17 cellular contexts compared by ENCODE assay signal in genomic region chr12:40314927-40315326, GRCh38.
"Had no signal": no experiment of that assay in that cellular context is flagged by ENCODE, and none has a peak within 500 bp of the region (broad histone marks: within the 10 kb centered on the region; RNA-seq: fewer than 3 reads in every experiment).

No MANE protein-coding gene starts in this region.

- ATAC-seq: activated T-helper 17 cell treated with anti-CD3 and anti-CD28 coated beads, Interleukin-2, amount 50 U/mL, for 72 hours; heart left ventricle; natural killer cell treated with Interleukin-12 subunit alpha and Interleukin-12 subunit beta and Interleukin-15 and Interleukin-18, amount 100 ng/mL, for 72 hours; psoas muscle; sciatic nerve; stimulated activated naive CD8-positive, alpha-beta T cell treated with anti-CD3 and anti-CD28 coated beads, Interleukin-15, Interleukin-2, amounts not matched to agents 100 U/mL and 50 U/mL, for 24 hours; WTC11 had no signal

- H3K27me3 ChIP-seq: heart left ventricle, suprapubic skin had no signal

- H3K27me3 Mint-ChIP-seq: activated naive CD4-positive, alpha-beta T cell treated with anti-CD3 and anti-CD28 coated beads, Interleukin-2, amount 10 ng/mL, durations not matched to agents 7 days and 5 days; activated T-helper 17 cell treated with anti-CD3 and anti-CD28 coated beads, Interleukin-2, amount 50 U/mL, for 72 hours; natural killer cell treated with Interleukin-12 subunit alpha and Interleukin-12 subunit beta and Interleukin-15 and Interleukin-18, amount 100 ng/mL, for 72 hours; type B pancreatic cell had no signal

- H3K27ac ChIP-seq: heart left ventricle, left ventricle myocardium inferior, psoas muscle, suprapubic skin had no signal

- H3K4me1 ChIP-seq: heart left ventricle, left ventricle myocardium inferior, psoas muscle had no signal

- H3K9me3 Mint-ChIP-seq: activated naive CD4-positive, alpha-beta T cell treated with anti-CD3 and anti-CD28 coated beads, Interleukin-2, amount 10 ng/mL, durations not matched to agents 7 days and 5 days; activated T-helper 17 cell treated with anti-CD3 and anti-CD28 coated beads, Interleukin-2, amount 50 U/mL, for 72 hours; natural killer cell treated with Interleukin-12 subunit alpha and Interleukin-12 subunit beta and Interleukin-15 and Interleukin-18, amount 100 ng/mL, for 72 hours; type B pancreatic cell; WTC11 had no signal

- H3K36me3 Mint-ChIP-seq: activated naive CD4-positive, alpha-beta T cell treated with anti-CD3 and anti-CD28 coated beads, Interleukin-2, amount 10 ng/mL, durations not matched to agents 7 days and 5 days; natural killer cell treated with Interleukin-12 subunit alpha and Interleukin-12 subunit beta and Interleukin-15 and Interleukin-18, amount 100 ng/mL, for 72 hours; type B pancreatic cell; WTC11 had no signal

- H3K4me3 Mint-ChIP-seq: activated naive CD4-positive, alpha-beta T cell treated with anti-CD3 and anti-CD28 coated beads, Interleukin-2, amount 10 ng/mL, durations not matched to agents 7 days and 5 days; activated T-helper 17 cell treated with anti-CD3 and anti-CD28 coated beads, Interleukin-2, amount 50 U/mL, for 72 hours; natural killer cell treated with Interleukin-12 subunit alpha and Interleukin-12 subunit beta and Interleukin-15 and Interleukin-18, amount 100 ng/mL, for 72 hours; type B pancreatic cell; WTC11 had no signal

- H3K9me3 ChIP-seq: heart left ventricle, left ventricle myocardium inferior, psoas muscle, suprapubic skin had no signal

- H3K4me3 ChIP-seq: heart left ventricle, left ventricle myocardium inferior, psoas muscle, suprapubic skin had no signal

- H3K27ac Mint-ChIP-seq: activated naive CD4-positive, alpha-beta T cell treated with anti-CD3 and anti-CD28 coated beads, Interleukin-2, amount 10 ng/mL, durations not matched to agents 7 days and 5 days; activated T-helper 17 cell treated with anti-CD3 and anti-CD28 coated beads, Interleukin-2, amount 50 U/mL, for 72 hours; natural killer cell treated with Interleukin-12 subunit alpha and Interleukin-12 subunit beta and Interleukin-15 and Interleukin-18, amount 100 ng/mL, for 72 hours; type B pancreatic cell; WTC11 had no signal

- DNase-seq: activated CD4-positive, alpha-beta T cell treated with anti-CD3 and anti-CD28 coated beads, Interleukin-2, amount 50 U/mL, for 1 hour; activated naive CD4-positive, alpha-beta T cell treated with anti-CD3 and anti-CD28 coated beads, Interleukin-2, amount 10 ng/mL, durations not matched to agents 7 days and 5 days; activated T-cell treated with anti-CD3 and anti-CD28 coated beads for 4 hours; heart left ventricle; islet precursor cell; left ventricle myocardium inferior; mesenchymal stem cell; occipital lobe; psoas muscle; stimulated activated CD4-positive, alpha-beta T cell treated with anti-CD3 and anti-CD28 coated beads, Interleukin-2, amount 100 ng/mL, for 24 hours; stimulated activated naive CD8-positive, alpha-beta T cell treated with anti-CD3 and anti-CD28 coated beads, Interleukin-15, Interleukin-2, amounts not matched to agents 100 U/mL and 50 U/mL, for 24 hours had no signal

- H3K4me1 Mint-ChIP-seq: activated naive CD4-positive, alpha-beta T cell treated with anti-CD3 and anti-CD28 coated beads, Interleukin-2, amount 10 ng/mL, durations not matched to agents 7 days and 5 days; activated T-helper 17 cell treated with anti-CD3 and anti-CD28 coated beads, Interleukin-2, amount 50 U/mL, for 72 hours; WTC11 had no signal
